ENCODE assay signal across 8 cellular contexts in the genomic region with DNA sequence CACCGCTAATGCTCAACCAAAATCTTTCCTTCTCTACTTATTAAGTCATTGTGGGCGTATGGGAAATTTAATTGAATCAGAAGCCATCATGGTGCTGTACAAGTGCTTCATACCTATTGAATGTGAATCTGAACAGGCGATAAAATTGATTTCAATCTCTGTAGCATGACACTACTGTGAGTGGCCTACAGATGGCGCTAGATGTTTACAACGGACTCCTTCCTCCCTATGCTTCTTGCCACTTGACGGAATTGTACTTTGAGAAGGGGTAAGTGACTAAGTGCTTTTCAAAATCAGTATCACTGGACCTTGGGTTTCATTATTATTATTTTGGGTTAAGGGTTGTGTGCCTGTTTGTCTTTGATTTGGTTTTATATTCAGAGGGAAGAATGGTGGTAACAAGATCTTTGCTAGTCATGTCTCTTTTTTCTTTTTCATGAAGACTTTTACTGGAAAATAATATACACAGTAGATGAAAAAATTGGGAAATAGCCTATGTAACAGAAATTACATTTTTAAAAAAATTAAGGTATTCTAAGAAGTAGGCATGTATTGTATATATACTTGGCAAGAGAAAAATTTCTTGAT. TPM values are rescaled to one million over a fixed set of nuclear protein-coding genes. Genes with fewer than 3 reads are reported as not detected.
DNase-seq lines count a peak whose midpoint lies in the region; ATAC-seq and TF ChIP-seq lines count a peak whose summit lies in the region.

No MANE protein-coding gene starts in this region.

- TF ChIP-seq CTCF in BJ (IDR thresholded peaks at IDR 0.05; ENCODE audit: insufficient read depth, low read depth, low read length), result peak; percentile 88
- TF ChIP-seq CTCF in OCI-LY1 (IDR thresholded peaks at IDR 0.05; ENCODE audit: low read length), result peak; percentile 99
- peak; percentile 87 to 89 (median 88) for TF ChIP-seq CTCF in nephron (IDR thresholded peaks at IDR 0.05; ENCODE audit: unreplicated experiment in 3 of 3)

- ATAC-seq in stimulated activated naive CD8-positive, alpha-beta T cell treated with anti-CD3 and anti-CD28 coated beads, Interleukin-15, amount 100 ng/mL, for 72 hours, result peak; percentile 83

- H3F3A ChIP-seq in OCI-LY1 (ENCODE audit: insufficient read depth, low read length), result no peaks in the 10 kb centered on the region

- DNase-seq in BJ (ENCODE audit: low read depth) (peak; percentile 12), GM19240 (ENCODE audit: insufficient read length, low spot score) (peak; percentile 31), HuH-7.5 (ENCODE audit: low spot score) (peak; percentile 30), erythroblast (lab: John Stamatoyannopoulos, UW) (peak; percentile 80 to 84)
- peak; percentile 38 for DNase-seq in activated CD8-positive, alpha-beta memory T cell treated with anti-CD3 and anti-CD28 coated beads, Interleukin-2, amount 50 U/mL, for 24 hours (ENCODE audit: extremely low read depth)
- DNase-seq in stimulated activated naive CD8-positive, alpha-beta T cell treated with anti-CD3 and anti-CD28 coated beads, Interleukin-15, amount 100 ng/mL, for 72 hours, result peak; percentile 47 to 65

- no peaks in the 10 kb centered on the region for H3K9me3 ChIP-seq in OCI-LY1 (ENCODE audit: low read length)

- no peak overlapping the region for H3K27ac ChIP-seq in OCI-LY1 (ENCODE audit: low read depth, low read length, poor library complexity, severe bottlenecking)

- H3K27me3 ChIP-seq in BJ (ENCODE audit: control insufficient read depth, insufficient read depth, low read length) (no peaks in the 10 kb centered on the region), OCI-LY1 (ENCODE audit: insufficient read depth, low read length) (no peaks in the 10 kb centered on the region)

- H3K9me2 ChIP-seq in OCI-LY1 (ENCODE audit: low read depth, low read length), result no peaks in the 10 kb centered on the region

- H3K79me2 ChIP-seq in OCI-LY1 (ENCODE audit: insufficient read depth, low read length), result no peaks in the 10 kb centered on the region

- no peaks in the 10 kb centered on the region for H4K20me1 ChIP-seq in OCI-LY1 (ENCODE audit: insufficient read depth, low read length)

- no peak overlapping the region for H2AFZ ChIP-seq in OCI-LY1 (ENCODE audit: low read length)

- H3K27ac Mint-ChIP-seq in nephron, result no peak overlapping the region
- H3K27ac Mint-ChIP-seq in stimulated activated naive CD8-positive, alpha-beta T cell treated with anti-CD3 and anti-CD28 coated beads, Interleukin-15, amount 100 ng/mL, for 72 hours, result no peak overlapping the region

- H3K36me3 ChIP-seq in BJ (ENCODE audit: control insufficient read depth, insufficient read depth, low read length) (no peaks in the 10 kb centered on the region), OCI-LY1 (ENCODE audit: insufficient read depth, low read length) (no peaks in the 10 kb centered on the region)

- no peak overlapping the region for H3K4me3 Mint-ChIP-seq in nephron
- H3K4me3 Mint-ChIP-seq in stimulated activated naive CD8-positive, alpha-beta T cell treated with anti-CD3 and anti-CD28 coated beads, Interleukin-15, amount 100 ng/mL, for 72 hours, result no peak overlapping the region

- no peak overlapping the region for H3K4me2 ChIP-seq in OCI-LY1 (ENCODE audit: low read length)

- TF ChIP-seq POLR2A in erythroblast (IDR thresholded peaks at IDR 0.05; ENCODE audit: low read length), result no peak

- POLR2A ChIA-PET in BJ (lab: Charles Lee), result no interaction called here

- no peak overlapping the region for H3K4me3 ChIP-seq in BJ (ENCODE audit: low read depth, low read length)
- H3K4me3 ChIP-seq in OCI-LY1 (ENCODE audit: low read depth, low read length, poor library complexity, severe bottlenecking), result no peak overlapping the region

- no peaks in the 10 kb centered on the region for H3K9me3 Mint-ChIP-seq in nephron
- no peaks in the 10 kb centered on the region for H3K9me3 Mint-ChIP-seq in stimulated activated naive CD8-positive, alpha-beta T cell treated with anti-CD3 and anti-CD28 coated beads, Interleukin-15, amount 100 ng/mL, for 72 hours

- H3K27me3 Mint-ChIP-seq in nephron (ENCODE audit: low read depth), result no peaks in the 10 kb centered on the region
- peaks cover 6% of the 10 kb centered on the region for H3K27me3 Mint-ChIP-seq in stimulated activated naive CD8-positive, alpha-beta T cell treated with anti-CD3 and anti-CD28 coated beads, Interleukin-15, amount 100 ng/mL, for 72 hours

- no peak overlapping the region for H3K9ac ChIP-seq in OCI-LY1 (ENCODE audit: low read length)

- H3K4me1 Mint-ChIP-seq in nephron, result peaks cover 10% of the 10 kb centered on the region
- H3K4me1 Mint-ChIP-seq in stimulated activated naive CD8-positive, alpha-beta T cell treated with anti-CD3 and anti-CD28 coated beads, Interleukin-15, amount 100 ng/mL, for 72 hours, result peaks cover 6% of the 10 kb centered on the region

- no peaks in the 10 kb centered on the region for H3K36me3 Mint-ChIP-seq in nephron (ENCODE audit: low read depth)

- CTCF ChIA-PET in BJ (lab: Yijun Ruan, JAX), result interaction anchor here (0.6 to 16.4 kb wide), 19 partner anchors 10 to 293 kb away, joined by 3 to 178 read pairs (median 4); partner anchors contain the start of gene DNAJC13

- H3K4me1 ChIP-seq in OCI-LY1 (ENCODE audit: insufficient read depth, low read length, severe bottlenecking), result no peaks in the 10 kb centered on the region

RNA-seq across cellular contexts. Expression of gene ACP3, which starts 35.4 kb away (rescaled TPM):
- 0.37 and 0.42 TPM in 2 replicates for polyA plus RNA-seq in BJ (2011; rRNA removed)
- polyA minus RNA-seq in BJ (2011; rRNA and poly(A)+ RNA removed), result 0.46 and 0.62 TPM in 2 replicates

Comparison
In these comparisons a context has a peak if more than half of its experiments do, and no peak if none do; other contexts are left out.
1. DNase-seq: peak in every context shown above with its lines; median percentile 82 in erythroblast; 56 in stimulated activated naive CD8-positive, alpha-beta T cell treated with anti-CD3 and anti-CD28 coated beads, Interleukin-15, amount 100 ng/mL, for 72 hours; 38 in activated CD8-positive, alpha-beta memory T cell treated with anti-CD3 and anti-CD28 coated beads, Interleukin-2, amount 50 U/mL, for 24 hours; 31 in GM19240; 30 in HuH-7.5; 12 in BJ.